In genomic region chr5:148820778-148821395, GRCh38 we compare ENCODE assay signal across 8 cellular contexts. TPM values are rescaled to one million over a fixed set of nuclear protein-coding genes. Genes with fewer than 3 reads are reported as not detected.
A peak's percentile ranks its signal among the peaks of the same experiment; 100 is the strongest.
DNase-seq lines count a peak whose midpoint lies in the region; ATAC-seq and TF ChIP-seq lines count a peak whose summit lies in the region.

No MANE protein-coding gene starts in this region.

- H3K27me3 Mint-ChIP-seq in CD14-positive monocyte (ENCODE audit: low read depth in 3 of 3), result no peaks in the 10 kb centered on the region

- no peak for DNase-seq in CD14-positive monocyte (ENCODE audit: low spot score)
- DNase-seq in NCI-H748 treated with DMSO at 0.1 percent for 48 hours (lab: John Stamatoyannopoulos, UW), result peak; percentile 28
- DNase-seq in dorsolateral prefrontal cortex, result no peak
- DNase-seq in stimulated activated CD4-positive, alpha-beta T cell treated with anti-CD3 and anti-CD28 coated beads, Interleukin-4, amount 100 ng/mL, for 24 hours, result no peak
- DNase-seq in activated naive CD4-positive, alpha-beta T cell treated with anti-CD3 and anti-CD28 coated beads, Interleukin-2, amount 50 U/mL, for 16 hours, result no peak

- no peaks in the 10 kb centered on the region for H3K9me3 ChIP-seq in parathyroid adenoma (ENCODE audit: control insufficient read depth, low read length)

- H3K9ac ChIP-seq in parathyroid adenoma, result no peak overlapping the region

- ATAC-seq in GM18870 (IDR thresholded peaks at IDR 0.05; ENCODE audit: unreplicated experiment), result peak; percentile 43
- no peak for ATAC-seq in HG03280 (IDR thresholded peaks at IDR 0.05; ENCODE audit: unreplicated experiment)

- H2AFZ ChIP-seq in parathyroid adenoma, result peak overlapping the region; percentile 55

- no peaks in the 10 kb centered on the region for H3K79me2 ChIP-seq in parathyroid adenoma

- H3K27me3 ChIP-seq in dorsolateral prefrontal cortex (peaks cover 0 to 3% (median 0%) of the 10 kb centered on the region in 45 donors), parathyroid adenoma (ENCODE audit: control insufficient read depth, insufficient read depth, low read length) (no peaks in the 10 kb centered on the region)

- intact Hi-C loops in CD14-positive monocyte (cut with micrococcal nuclease), result loop anchor here in 1 of 2 donors (10.0 kb wide), 1 partner anchor 144 kb away; no protein-coding TSS in a partner anchor
- intact Hi-C loops in dorsolateral prefrontal cortex (cut with DNase I), result no loop called here

- H3K36me3 ChIP-seq in parathyroid adenoma (ENCODE audit: control insufficient read depth, insufficient read depth, low read length), result no peaks in the 10 kb centered on the region

- peaks cover 84% of the 10 kb centered on the region for H3K4me1 Mint-ChIP-seq in CD14-positive monocyte

- peak; percentile 72 for TF ChIP-seq CTCF in CD14-positive monocyte (IDR thresholded peaks at IDR 0.05)
- TF ChIP-seq CTCF in dorsolateral prefrontal cortex (IDR thresholded peaks at IDR 0.05 in 54 of 56, conservative IDR thresholded peaks at IDR 0.05 in 2 of 56; ENCODE audit: low read depth in 1 of 56, partially characterized antibody in 56 of 56), result peak in 54 of 56 donors; percentile 25 to 74 (median 54)
- TF ChIP-seq CTCF in parathyroid adenoma (IDR thresholded peaks at IDR 0.05), result peak; percentile 67

- no peaks in the 10 kb centered on the region for H3K36me3 Mint-ChIP-seq in CD14-positive monocyte

- H3K4me1 ChIP-seq in parathyroid adenoma, result peaks cover 18% of the 10 kb centered on the region

- H3K4me3 Mint-ChIP-seq in CD14-positive monocyte, result no peak overlapping the region

- peak overlapping the region in 3 of 7 donors; percentile 18 to 61 (median 30) for H3K27ac Mint-ChIP-seq in CD14-positive monocyte

- H3K27ac ChIP-seq in dorsolateral prefrontal cortex (peak overlapping the region in 1 of 59 donors; percentile 21), parathyroid adenoma (no peak overlapping the region)

- no peak overlapping the region for H3K4me3 ChIP-seq in dorsolateral prefrontal cortex
- H3K4me3 ChIP-seq in parathyroid adenoma (ENCODE audit: low read depth, low read length), result no peak overlapping the region

- H3K9me3 Mint-ChIP-seq in CD14-positive monocyte, result no peaks in the 10 kb centered on the region

- H3K4me2 ChIP-seq in parathyroid adenoma (ENCODE audit: low read length), result no peak overlapping the region

RNA-seq across cellular contexts. Expression of gene ADRB2, which starts 5.5 kb away (rescaled TPM):
- polyA plus RNA-seq in CD14-positive monocyte, result 10 to 100 TPM in 1 of 2 donors, 1 to 10 TPM in 1; 6.8 to 10.9 TPM
- total RNA-seq in dorsolateral prefrontal cortex, result 1 to 10 TPM; 1.1 to 6.1 (median 2.8) TPM
